ENCODE assay signal across 8 cellular contexts in the genomic region with DNA sequence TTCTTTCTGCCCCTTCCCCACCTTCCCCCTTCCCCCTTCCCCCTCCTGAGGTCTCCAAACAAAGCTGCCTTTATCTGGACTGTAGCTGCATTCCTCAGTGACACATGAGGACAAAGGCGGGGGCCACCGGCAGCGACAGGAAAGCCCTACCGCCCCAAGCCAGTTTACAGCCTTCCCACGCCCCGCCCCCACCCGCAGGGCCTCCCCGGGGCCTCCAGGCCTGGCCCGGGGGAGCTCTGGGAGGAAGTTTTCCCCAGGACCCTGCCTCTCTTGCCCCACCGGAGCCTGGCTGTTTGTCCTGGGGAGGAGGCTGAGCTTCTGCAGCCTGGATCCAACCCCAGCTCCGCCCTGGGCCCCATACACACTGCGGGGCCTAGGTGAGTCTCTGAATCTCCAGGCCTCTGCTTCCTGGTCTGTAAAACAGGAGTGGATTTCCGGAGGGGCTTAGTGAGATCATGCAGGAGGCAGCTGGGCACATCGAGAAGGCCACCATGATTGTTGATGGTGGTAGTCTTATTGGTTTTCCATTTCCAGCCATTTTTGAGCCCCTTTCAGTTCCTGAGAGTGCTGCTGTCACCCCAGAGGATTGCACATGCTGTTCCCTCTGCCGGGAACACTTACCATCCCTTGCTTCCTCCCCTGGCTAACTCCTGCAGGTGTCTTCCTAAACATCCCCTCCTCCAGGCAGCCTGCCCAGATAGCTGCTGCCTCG.
DNase-seq lines count a peak whose midpoint lies in the region; ATAC-seq and TF ChIP-seq lines count a peak whose summit lies in the region.

No MANE protein-coding gene starts in this region.

- peak; percentile 18 for DNase-seq in EH (ENCODE audit: low read depth)
- no peak for DNase-seq in RWPE1 (ENCODE audit: low spot score)
- peak; percentile 73 for DNase-seq in left ventricle myocardium inferior
- no peak for DNase-seq in osteocyte (ENCODE audit: extremely low spot score, unreplicated experiment)
- DNase-seq in activated naive CD4-positive, alpha-beta T cell treated with Interleukin-2 at 50 U/mL for 16 hours = no peak
- no peak for DNase-seq in stimulated activated CD4-positive, alpha-beta T cell treated with anti-CD3 and anti-CD28 coated beads, Interleukin-1b, Interleukin-23, amount 100 ng/mL, for 48 hours

- no peaks in the 10 kb centered on the region for H3K27me3 ChIP-seq in left ventricle myocardium inferior (ENCODE audit: low read depth)

- peak overlapping the region; percentile 28 for H3K27ac Mint-ChIP-seq in osteocyte (ENCODE audit: unreplicated experiment)

- peaks cover 13% of the 10 kb centered on the region for H3K9me3 ChIP-seq in left ventricle myocardium inferior (replicated peaks)

- H3K4me3 ChIP-seq in left ventricle myocardium inferior = no peak overlapping the region

- H3K27ac ChIP-seq in RWPE1 (peak overlapping the region; percentile 88), left ventricle myocardium inferior (replicated peaks) (peak overlapping the region; percentile 94)

- no peaks in the 10 kb centered on the region for H3K36me3 Mint-ChIP-seq in osteocyte (ENCODE audit: unreplicated experiment)

- ATAC-seq in GM19395 (IDR thresholded peaks at IDR 0.05; ENCODE audit: unreplicated experiment) (no peak), HG03159 (IDR thresholded peaks at IDR 0.05; ENCODE audit: unreplicated experiment) (no peak)

- H3K36me3 ChIP-seq in left ventricle myocardium inferior = no peaks in the 10 kb centered on the region

- CTCF ChIA-PET in RWPE1 (lab: Yijun Ruan, JAX) = no interaction called here

- no peaks in the 10 kb centered on the region for H3K27me3 Mint-ChIP-seq in osteocyte (ENCODE audit: unreplicated experiment)

- no peaks in the 10 kb centered on the region for H3K9me3 Mint-ChIP-seq in osteocyte (ENCODE audit: unreplicated experiment)

- peaks cover 52% of the 10 kb centered on the region for H3K4me1 ChIP-seq in left ventricle myocardium inferior

- TF ChIP-seq CTCF in RWPE1 (conservative IDR thresholded peaks at IDR 0.05; ENCODE audit: low read depth) = no peak
- no peak for TF ChIP-seq CTCF in left ventricle myocardium inferior (IDR thresholded peaks at IDR 0.05; ENCODE audit: borderline replicate concordance)
- no peak for TF ChIP-seq CTCF in osteocyte (IDR thresholded peaks at IDR 0.05)

- no peak overlapping the region for H3K4me3 Mint-ChIP-seq in osteocyte (ENCODE audit: unreplicated experiment)

- peaks cover 48% of the 10 kb centered on the region for H3K4me1 Mint-ChIP-seq in osteocyte (ENCODE audit: unreplicated experiment)

- intact Hi-C loops in left ventricle myocardium inferior (cut with micrococcal nuclease) = no loop called here

- POLR2A ChIA-PET in RWPE1 (lab: Yijun Ruan, JAX; ENCODE audit: low non-redundant PET) = no interaction called here

Comparison
In these comparisons a context has a peak if more than half of its experiments do, and no peak if none do; other contexts are left out.
1. DNase-seq: peak in EH (single experiment) and left ventricle myocardium inferior (single experiment); none in RWPE1 (single experiment), osteocyte (single experiment), activated naive CD4-positive, alpha-beta T cell treated with Interleukin-2 at 50 U/mL for 16 hours (single experiment) and stimulated activated CD4-positive, alpha-beta T cell treated with anti-CD3 and anti-CD28 coated beads, Interleukin-1b, Interleukin-23, amount 100 ng/mL, for 48 hours (single experiment).